Comparison of ENCODE assay signal across 30 cellular contexts in genomic region chr20:19079536-19080299, GRCh38.
DNase-seq lines count a peak whose midpoint lies in the region; ATAC-seq and TF ChIP-seq lines count a peak whose summit lies in the region.
"Had no signal": no experiment of that assay in that cellular context is flagged by ENCODE, and none has a peak within 500 bp of the region (broad histone marks: within the 10 kb centered on the region; RNA-seq: fewer than 3 reads in every experiment).

No MANE protein-coding gene starts in this region.

- no peaks in the 10 kb centered on the region for H3K9me2 ChIP-seq in PC-3 (replicated peaks; ENCODE audit: low read length)

- H4K20me1 ChIP-seq in PC-3 (ENCODE audit: low read length) (no peaks in the 10 kb centered on the region), neural progenitor cell (ENCODE audit: low read depth) (no peaks in the 10 kb centered on the region)

- peak overlapping the region; percentile 64 for H3K27ac ChIP-seq in PC-3 (ENCODE audit: low read length)
- no peak overlapping the region for H3K27ac ChIP-seq in neural progenitor cell
- H3K27ac ChIP-seq: adrenal gland, brain microvascular endothelial cell, esophagus squamous epithelium, HL-60, left ventricle myocardium inferior, SK-N-MC had no signal

- ATAC-seq in PC-3 (no peak), HG03139 (IDR thresholded peaks at IDR 0.05; ENCODE audit: unreplicated experiment) (no peak), GM18870 (IDR thresholded peaks at IDR 0.05; ENCODE audit: unreplicated experiment) (no peak)
- ATAC-seq: activated CD4-positive, alpha-beta T cell treated with anti-CD3 and anti-CD28 coated beads for 36 hours; naive thymus-derived CD8-positive, alpha-beta T cell had no signal

- CTCF ChIA-PET in PC-3 (lab: Charles Lee), result no interaction called here

- DNase-seq in NCI-H2029 (lab: John Stamatoyannopoulos, UW), result peak; percentile 31
- DNase-seq in NCI-H2029 treated with DMSO at 0.1 percent for 48 hours (lab: John Stamatoyannopoulos, UW), result no peak
- DNase-seq in EL, result peak; percentile 3
- DNase-seq in PC-3, result peak; percentile 83
- DNase-seq in fibroblast of pulmonary artery (ENCODE audit: low read depth), result peak; percentile 7
- no peak for DNase-seq in neural progenitor cell (ENCODE audit: low spot score)
- DNase-seq: activated CD4-positive, alpha-beta T cell treated with anti-CD3 and anti-CD28 coated beads for 36 hours; activated naive CD4-positive, alpha-beta T cell treated with Interleukin-2 at 50 U/mL for 16 hours; activated T-cell treated with anti-CD3 and anti-CD28 coated beads, Interleukin-2, amount 50 U/mL, for 48 hours; adrenal gland; AML-193; brain microvascular endothelial cell; CD8-positive, alpha-beta memory T cell; DND-41; esophagus squamous epithelium; H7; left ventricle myocardium inferior; midbrain; naive thymus-derived CD8-positive, alpha-beta T cell; NCI-H1417 treated with DMSO at 0.1 percent for 48 hours; NCI-H2171 treated with DMSO at 0.1 percent for 48 hours; NCI-H82; stimulated activated CD4-positive, alpha-beta T cell treated with anti-CD3 and anti-CD28 coated beads, Interleukin-2, amount 100 ng/mL, for 24 hours had no signal

- H3K9ac ChIP-seq in PC-3 (ENCODE audit: low read length), result peak overlapping the region; percentile 46; the same call in 1 of the 2 replicates
- H3K9ac ChIP-seq in neural progenitor cell, result no peak overlapping the region

- H3K79me2 ChIP-seq in PC-3 (ENCODE audit: low read length) (no peaks in the 10 kb centered on the region), neural progenitor cell (ENCODE audit: low read depth) (no peaks in the 10 kb centered on the region)

- no peaks in the 10 kb centered on the region for H3K4me1 Mint-ChIP-seq in neural progenitor cell

- peaks cover 7% of the 10 kb centered on the region for H3K27me3 Mint-ChIP-seq in neural progenitor cell (ENCODE audit: insufficient read depth, low read depth)

- H3K9me3 Mint-ChIP-seq in neural progenitor cell, result peaks cover 9% of the 10 kb centered on the region
- H3K9me3 Mint-ChIP-seq: naive thymus-derived CD8-positive, alpha-beta T cell; T-helper 1 cell treated with Interleukin-12 subunit alpha and Interleukin-12 subunit beta and Interleukin-4 antibody, amounts not matched to agents 30 μg/mL and 1 μg/mL, for 36 hours; type B pancreatic cell had no signal

- POLR2A ChIA-PET in PC-3 (lab: Charles Lee; ENCODE audit: unreplicated experiment), result no interaction called here

- TF ChIP-seq CTCF in PC-3 (conservative IDR thresholded peaks at IDR 0.05; ENCODE audit: low read depth, low read length) (no peak), fibroblast of pulmonary artery (IDR thresholded peaks at IDR 0.05; ENCODE audit: low read length, missing control alignments) (no peak), neural progenitor cell (IDR thresholded peaks at IDR 0.05) (no peak)

- no peaks in the 10 kb centered on the region for H3K36me3 Mint-ChIP-seq in neural progenitor cell
- H3K36me3 Mint-ChIP-seq: CD8-positive, alpha-beta memory T cell; naive thymus-derived CD8-positive, alpha-beta T cell; type B pancreatic cell had no signal

- H3K4me3 ChIP-seq in PC-3 (ENCODE audit: low read length), result no peak overlapping the region
- no peak overlapping the region for H3K4me3 ChIP-seq in fibroblast of pulmonary artery (replicated peaks; ENCODE audit: low read depth, low read length)
- no peak overlapping the region for H3K4me3 ChIP-seq in neural progenitor cell
- H3K4me3 ChIP-seq: adrenal gland, esophagus squamous epithelium, left ventricle myocardium inferior, SK-N-MC, smooth muscle cell had no signal

- H3K4me2 ChIP-seq in PC-3 (ENCODE audit: low read length) (no peak overlapping the region), neural progenitor cell (no peak overlapping the region)
- H3K4me2 ChIP-seq: smooth muscle cell had no signal

- H3K27me3 ChIP-seq in PC-3 (ENCODE audit: low read length) (no peaks in the 10 kb centered on the region; the same call in 1 of the 2 replicates), neural progenitor cell (no peaks in the 10 kb centered on the region)
- H3K27me3 ChIP-seq: adrenal gland, brain microvascular endothelial cell, esophagus squamous epithelium had no signal

- H3K4me1 ChIP-seq in PC-3 (ENCODE audit: insufficient read depth, low read length) (peaks cover 28% of the 10 kb centered on the region), neural progenitor cell (no peaks in the 10 kb centered on the region)
- H3K4me1 ChIP-seq: adrenal gland, esophagus squamous epithelium, left ventricle myocardium inferior had no signal

- no peaks in the 10 kb centered on the region for H3K9me3 ChIP-seq in PC-3 (ENCODE audit: low read length)
- no peaks in the 10 kb centered on the region for H3K9me3 ChIP-seq in neural progenitor cell (ENCODE audit: low read depth)
- H3K9me3 ChIP-seq: adrenal gland, esophagus squamous epithelium, left ventricle myocardium inferior had no signal

- no peak overlapping the region for H3K4me3 Mint-ChIP-seq in neural progenitor cell
- H3K4me3 Mint-ChIP-seq: activated CD4-positive, alpha-beta T cell treated with anti-CD3 and anti-CD28 coated beads for 36 hours; CD8-positive, alpha-beta memory T cell; naive thymus-derived CD8-positive, alpha-beta T cell; T-helper 1 cell treated with Interleukin-12 subunit alpha and Interleukin-12 subunit beta and Interleukin-4 antibody, amounts not matched to agents 30 μg/mL and 1 μg/mL, for 36 hours; type B pancreatic cell had no signal

- no peak overlapping the region for H2AFZ ChIP-seq in PC-3 (ENCODE audit: low read length)
- no peak overlapping the region for H2AFZ ChIP-seq in neural progenitor cell (replicated peaks)

- intact Hi-C loops in PC-3 (cut with micrococcal nuclease), result no loop called here

- H3K27ac Mint-ChIP-seq in neural progenitor cell, result no peak overlapping the region
- H3K27ac Mint-ChIP-seq: activated CD4-positive, alpha-beta T cell treated with anti-CD3 and anti-CD28 coated beads for 36 hours; CD8-positive, alpha-beta memory T cell; naive thymus-derived CD8-positive, alpha-beta T cell; T-helper 1 cell treated with Interleukin-12 subunit alpha and Interleukin-12 subunit beta and Interleukin-4 antibody, amounts not matched to agents 30 μg/mL and 1 μg/mL, for 36 hours; type B pancreatic cell had no signal

- no TSS peak for BruUV-seq in PC-3 (replicated peaks; lab: Mats Ljungman, UMichigan)

- H3K36me3 ChIP-seq in PC-3 (ENCODE audit: low read depth, low read length), result no peaks in the 10 kb centered on the region
- H3K36me3 ChIP-seq in neural progenitor cell, result no peaks in the 10 kb centered on the region
- H3K36me3 ChIP-seq: adrenal gland, brain microvascular endothelial cell, esophagus squamous epithelium, left ventricle myocardium inferior had no signal

- H3F3A ChIP-seq in PC-3 (ENCODE audit: low read length, unreplicated experiment), result no peaks in the 10 kb centered on the region
- H3F3A ChIP-seq in neural progenitor cell (ENCODE audit: low read depth), result no peaks in the 10 kb centered on the region

Comparison
In these comparisons a context has a peak if more than half of its experiments do, and no peak if none do; other contexts are left out.
1. DNase-seq: peak in NCI-H2029 (single experiment), EL (single experiment), PC-3 (single experiment) and fibroblast of pulmonary artery (single experiment); none in NCI-H2029 treated with DMSO at 0.1 percent for 48 hours (single experiment) and neural progenitor cell (single experiment).